ENCODE assay signal across 8 cellular contexts in the genomic region with DNA sequence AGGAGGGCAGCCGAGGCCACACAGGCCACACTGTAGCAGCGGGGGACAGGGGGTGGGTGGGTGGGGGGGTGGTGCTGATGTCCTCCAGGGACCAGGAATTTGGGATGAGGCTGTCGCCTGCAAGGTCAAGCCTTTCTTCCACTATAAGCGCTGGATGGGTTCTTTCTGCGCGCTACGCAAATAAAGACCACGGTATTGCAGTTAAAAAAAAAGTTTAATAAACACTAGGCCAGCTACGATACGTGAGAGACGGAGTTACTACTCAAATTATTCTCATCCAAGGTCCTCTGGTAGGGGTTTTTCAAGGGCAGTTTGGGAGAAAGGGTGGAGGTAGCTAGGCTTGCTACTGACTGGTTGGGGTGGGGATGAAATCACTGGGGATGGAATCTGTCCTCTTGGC. TPM values are rescaled to one million over a fixed set of nuclear protein-coding genes. Genes with fewer than 3 reads are reported as not detected.
A peak's percentile ranks its signal among the peaks of the same experiment; 100 is the strongest.
DNase-seq lines count a peak whose midpoint lies in the region; ATAC-seq and TF ChIP-seq lines count a peak whose summit lies in the region.

No MANE protein-coding gene starts in this region.

- intact Hi-C loops in activated CD4-positive, alpha-beta T cell treated with anti-CD3 and anti-CD28 coated beads for 36 hours (cut with DNase I, micrococcal nuclease): loop anchor here in 1 of 2 experiments (2.0 kb wide), 2 partner anchors 190 to 372 kb away; partner anchors contain the start of genes MAN2B1, WDR83 and ZNF709
- intact Hi-C loops in left lung (cut with DNase I): no loop called here

- no peaks in the 10 kb centered on the region for H3K9me3 Mint-ChIP-seq in activated CD4-positive, alpha-beta T cell treated with anti-CD3 and anti-CD28 coated beads for 36 hours (ENCODE audit: low read depth)
- no peaks in the 10 kb centered on the region for H3K9me3 Mint-ChIP-seq in activated naive CD8-positive, alpha-beta T cell (ENCODE audit: low read depth)

- peaks cover 8 to 34% of the 10 kb centered on the region in 2 donors for H3K4me1 ChIP-seq in left lung
- peaks cover 0 to 40% (median 6%) of the 10 kb centered on the region in 4 donors for H3K4me1 ChIP-seq in tibial nerve

- H3K36me3 ChIP-seq in left lung (no peaks in the 10 kb centered on the region), tibial nerve (no peaks in the 10 kb centered on the region)

- POLR2A ChIA-PET in activated CD4-positive, alpha-beta T cell treated with anti-CD3 and anti-CD28 coated beads for 36 hours (lab: Charles Lee): interaction anchor here (1.0 to 1.4 kb wide), 2 partner anchors 8 to 38 kb away, joined by 3 to 9 read pairs; partner anchors contain the start of gene ZNF563

- TF ChIP-seq CTCF in left lung (IDR thresholded peaks at IDR 0.05): no peak
- no peak for TF ChIP-seq CTCF in tibial nerve (IDR thresholded peaks at IDR 0.05)

- peaks cover 26% of the 10 kb centered on the region for H3K4me1 Mint-ChIP-seq in activated CD4-positive, alpha-beta T cell treated with anti-CD3 and anti-CD28 coated beads for 36 hours
- peaks cover 33% of the 10 kb centered on the region for H3K4me1 Mint-ChIP-seq in activated naive CD8-positive, alpha-beta T cell (ENCODE audit: low read depth)

- TF ChIP-seq EP300 in tibial nerve (IDR thresholded peaks at IDR 0.05): no peak

- peak overlapping the region; percentile 96 to 97 for H3K27ac ChIP-seq in left lung
- peak overlapping the region; percentile 71 to 96 (median 92) for H3K27ac ChIP-seq in tibial nerve

- no peak for TF ChIP-seq POLR2A in tibial nerve (IDR thresholded peaks at IDR 0.05)
- no peak for TF ChIP-seq POLR2A in erythroblast (IDR thresholded peaks at IDR 0.05; ENCODE audit: low read length)

- peak overlapping the region; percentile 93 for H3K27ac Mint-ChIP-seq in activated CD4-positive, alpha-beta T cell treated with anti-CD3 and anti-CD28 coated beads for 36 hours
- H3K27ac Mint-ChIP-seq in activated naive CD8-positive, alpha-beta T cell: peak overlapping the region; percentile 89

- H3K4me3 ChIP-seq in left lung (peak overlapping the region; percentile 99), tibial nerve (peak overlapping the region; percentile 72 to 93 (median 90))

- 43 to 59% methylated on average over 10 to 11 of the region's 11 CpGs for WGBS in tibial nerve, 2 donors

- no peaks in the 10 kb centered on the region for H3K9me3 ChIP-seq in left lung
- H3K9me3 ChIP-seq in tibial nerve: no peaks in the 10 kb centered on the region

- H3K27me3 ChIP-seq in left lung (no peaks in the 10 kb centered on the region), tibial nerve (no peaks in the 10 kb centered on the region)

- peak; percentile 5 for ATAC-seq in activated CD4-positive, alpha-beta T cell treated with anti-CD3 and anti-CD28 coated beads for 36 hours
- ATAC-seq in left lung: no peak
- ATAC-seq in HG02938 (IDR thresholded peaks at IDR 0.05; ENCODE audit: unreplicated experiment): no peak

- H3K36me3 Mint-ChIP-seq in activated CD4-positive, alpha-beta T cell treated with anti-CD3 and anti-CD28 coated beads for 36 hours (ENCODE audit: low read depth): peaks cover 16% of the 10 kb centered on the region
- peaks cover 7% of the 10 kb centered on the region for H3K36me3 Mint-ChIP-seq in activated naive CD8-positive, alpha-beta T cell

- H3K27me3 Mint-ChIP-seq in activated CD4-positive, alpha-beta T cell treated with anti-CD3 and anti-CD28 coated beads for 36 hours: no peaks in the 10 kb centered on the region
- H3K27me3 Mint-ChIP-seq in activated naive CD8-positive, alpha-beta T cell: no peaks in the 10 kb centered on the region

- peak overlapping the region; percentile 98 for H3K4me3 Mint-ChIP-seq in activated CD4-positive, alpha-beta T cell treated with anti-CD3 and anti-CD28 coated beads for 36 hours
- peak overlapping the region; percentile 97 for H3K4me3 Mint-ChIP-seq in activated naive CD8-positive, alpha-beta T cell

- no peak for DNase-seq in activated CD4-positive, alpha-beta T cell treated with anti-CD3 and anti-CD28 coated beads for 36 hours
- DNase-seq in activated CD4-positive, alpha-beta T cell treated with anti-CD3 and anti-CD28 coated beads for 4 hours: no peak
- DNase-seq in left lung (no peak), tibial nerve (ENCODE audit: low spot score in 2 of 2) (no peak), NCI-H1694 treated with DMSO at 0.1 percent for 48 hours (lab: John Stamatoyannopoulos, UW) (no peak), erythroblast (lab: John Stamatoyannopoulos, UW) (no peak)

- CTCF ChIA-PET in activated CD4-positive, alpha-beta T cell treated with anti-CD3 and anti-CD28 coated beads for 36 hours (lab: Charles Lee): interaction anchor here (0.6 to 1.3 kb wide), 3 partner anchors 38 to 119 kb away, joined by 4 to 5 read pairs (median 4); partner anchors contain the start of genes ZNF442 and ZNF563

RNA-seq across cellular contexts. Expression of gene ZNF44, which starts 0.5 kb away (rescaled TPM):
- total RNA-seq in activated CD4-positive, alpha-beta T cell treated with anti-CD3 and anti-CD28 coated beads for 36 hours: 1 to 10 TPM; 7.3 to 8.1 TPM
- 10 to 100 TPM; 10.6 to 12.0 TPM for total RNA-seq in left lung
- total RNA-seq in tibial nerve: 10 to 100 TPM; 11.8 to 16.7 (median 13.4) TPM

RNA-seq across cellular contexts. Expression of gene ZNF563, which starts 38.2 kb away (rescaled TPM):
- total RNA-seq in activated CD4-positive, alpha-beta T cell treated with anti-CD3 and anti-CD28 coated beads for 36 hours: 1 to 10 TPM; 6.6 to 6.7 TPM
- total RNA-seq in left lung (1 to 10 TPM; 4.0 to 4.1 TPM), tibial nerve (10 to 100 TPM in 1 of 4 donors, 1 to 10 TPM in 3; 2.1 to 14.2 (median 4.1) TPM)
